Comparison of ENCODE assay signal across 8 cellular contexts in genomic region chr6:151391021-151391470, GRCh38. TPM values are rescaled to one million over a fixed set of nuclear protein-coding genes. Genes with fewer than 3 reads are reported as not detected.
A peak's percentile ranks its signal among the peaks of the same experiment; 100 is the strongest.
DNase-seq lines count a peak whose midpoint lies in the region; ATAC-seq and TF ChIP-seq lines count a peak whose summit lies in the region.

No MANE protein-coding gene starts in this region.

- H4K20me1 ChIP-seq in fibroblast of lung (ENCODE audit: control insufficient read depth, extremely low read depth, insufficient read depth, low read length), result peaks cover 3% of the 10 kb centered on the region

- H3K36me3 Mint-ChIP-seq in activated T-cell treated with anti-CD3 and anti-CD28 coated beads, Interleukin-2, amount 50 U/mL, for 72 hours (ENCODE audit: insufficient read depth in 2 of 2), result peaks cover 8 to 10% of the 10 kb centered on the region in 2 donors
- H3K36me3 Mint-ChIP-seq in naive thymus-derived CD4-positive, alpha-beta T cell, result peaks cover 0 to 14% (median 3%) of the 10 kb centered on the region in 5 donors
- H3K36me3 Mint-ChIP-seq in stimulated activated effector memory CD8-positive, alpha-beta T cell treated with anti-CD3 and anti-CD28 coated beads, Interleukin-12 subunit alpha, Interleukin-12 subunit beta, amount 100 ng/mL, for 72 hours, result peaks cover 54% of the 10 kb centered on the region

- H3K27ac Mint-ChIP-seq in activated T-cell treated with anti-CD3 and anti-CD28 coated beads, Interleukin-2, amount 50 U/mL, for 72 hours, result no peak overlapping the region
- peak overlapping the region in 6 of 9 donors; percentile 94 to 100 (median 98) for H3K27ac Mint-ChIP-seq in naive thymus-derived CD4-positive, alpha-beta T cell
- peak overlapping the region; percentile 96 for H3K27ac Mint-ChIP-seq in stimulated activated effector memory CD8-positive, alpha-beta T cell treated with anti-CD3 and anti-CD28 coated beads, Interleukin-12 subunit alpha, Interleukin-12 subunit beta, amount 100 ng/mL, for 72 hours

- CTCF ChIA-PET in A673 (lab: Charles Lee), result interaction anchor here (0.7 kb wide), 1 partner anchor 148 kb away, joined by 3 read pairs; no protein-coding TSS in a partner anchor
- CTCF ChIA-PET in naive thymus-derived CD4-positive, alpha-beta T cell (lab: Charles Lee), result interaction anchor here (0.6 to 1.3 kb wide), 2 partner anchors 23 to 35 kb away, joined by 4 read pairs; no protein-coding TSS in a partner anchor

- peaks cover 9% of the 10 kb centered on the region for H3K36me3 ChIP-seq in A673 (ENCODE audit: insufficient read depth, low read length, poor library complexity, severe bottlenecking)
- H3K36me3 ChIP-seq in fibroblast of lung (ENCODE audit: control insufficient read depth, insufficient read depth, low read length), result no peaks in the 10 kb centered on the region
- H3K36me3 ChIP-seq in naive thymus-derived CD4-positive, alpha-beta T cell (ENCODE audit: control insufficient read depth in 2 of 3, insufficient read depth in 3 of 3, low read length in 3 of 3), result peaks cover 0 to 7% (median 0%) of the 10 kb centered on the region in 3 experiments

- peak overlapping the region; percentile 97 for H3K4me3 Mint-ChIP-seq in activated T-cell treated with anti-CD3 and anti-CD28 coated beads, Interleukin-2, amount 50 U/mL, for 72 hours
- peak overlapping the region in 9 of 10 donors; percentile 6 to 99 (median 97) for H3K4me3 Mint-ChIP-seq in naive thymus-derived CD4-positive, alpha-beta T cell
- peak overlapping the region; percentile 93 for H3K4me3 Mint-ChIP-seq in stimulated activated effector memory CD8-positive, alpha-beta T cell treated with anti-CD3 and anti-CD28 coated beads, Interleukin-12 subunit alpha, Interleukin-12 subunit beta, amount 100 ng/mL, for 72 hours

- peak; percentile 15 for ATAC-seq in GM18867 (IDR thresholded peaks at IDR 0.05; ENCODE audit: unreplicated experiment)
- ATAC-seq in HG03103 (IDR thresholded peaks at IDR 0.05; ENCODE audit: low read depth, unreplicated experiment), result peak; percentile 4
- ATAC-seq in activated T-cell treated with anti-CD3 and anti-CD28 coated beads, Interleukin-2, amount 50 U/mL, for 72 hours (replicated peaks in 1 of 2), result peak; percentile 5 to 7
- peak; percentile 19 for ATAC-seq in naive thymus-derived CD4-positive, alpha-beta T cell
- ATAC-seq in stimulated activated effector memory CD8-positive, alpha-beta T cell treated with anti-CD3 and anti-CD28 coated beads, Interleukin-12 subunit alpha, Interleukin-12 subunit beta, amount 100 ng/mL, for 72 hours, result peak; percentile 6

- TF ChIP-seq CTCF in A673 (conservative IDR thresholded peaks at IDR 0.05; ENCODE audit: low read depth, low read length) (no peak), fibroblast of lung (conservative IDR thresholded peaks at IDR 0.05 in 1 of 2, IDR thresholded peaks at IDR 0.05 in 1 of 2; ENCODE audit: low read depth in 1 of 2, low read length in 2 of 2) (no peak)

- BruUV-seq in A673 (replicated peaks; lab: Mats Ljungman, UMichigan), result no TSS peak

- H3K9me3 ChIP-seq in A673 (ENCODE audit: low read depth, low read length, poor library complexity, severe bottlenecking) (no peaks in the 10 kb centered on the region), fibroblast of lung (ENCODE audit: control insufficient read depth, insufficient read depth, low read depth, low read length) (no peaks in the 10 kb centered on the region)
- H3K9me3 ChIP-seq in naive thymus-derived CD4-positive, alpha-beta T cell (ENCODE audit: control insufficient read depth in 2 of 3, low read length in 3 of 3), result no peaks in the 10 kb centered on the region

- peaks cover 69% of the 10 kb centered on the region for H3K79me2 ChIP-seq in fibroblast of lung (ENCODE audit: control insufficient read depth, insufficient read depth, low read length)

- intact Hi-C loops in A673 (cut with micrococcal nuclease; ENCODE audit: unreplicated experiment), result no loop called here
- intact Hi-C loops in naive thymus-derived CD4-positive, alpha-beta T cell (cut with micrococcal nuclease), result loop anchor here (2.0 to 10.0 kb wide), 6 partner anchors 794 to 1824 kb away; partner anchors contain the start of genes FBXO5 (in 2 of the 2), GINM1 (in 2 of the 2), MTRF1L (in 2 of the 2) and KATNA1 (in 1 of the 2)

- peaks cover 54% of the 10 kb centered on the region for H3K4me1 Mint-ChIP-seq in activated T-cell treated with anti-CD3 and anti-CD28 coated beads, Interleukin-2, amount 50 U/mL, for 72 hours (ENCODE audit: low read depth)
- peaks cover 40 to 74% (median 67%) of the 10 kb centered on the region in 7 donors for H3K4me1 Mint-ChIP-seq in naive thymus-derived CD4-positive, alpha-beta T cell
- H3K4me1 Mint-ChIP-seq in stimulated activated effector memory CD8-positive, alpha-beta T cell treated with anti-CD3 and anti-CD28 coated beads, Interleukin-12 subunit alpha, Interleukin-12 subunit beta, amount 100 ng/mL, for 72 hours, result peaks cover 40% of the 10 kb centered on the region

- H3K4me2 ChIP-seq in fibroblast of lung (ENCODE audit: extremely low read depth, insufficient read depth, low read length), result peak overlapping the region; percentile 29

- no peak overlapping the region for H2AFZ ChIP-seq in fibroblast of lung (ENCODE audit: low read length)

- no peaks in the 10 kb centered on the region for H3K27me3 ChIP-seq in A673 (replicated peaks; ENCODE audit: insufficient read depth, low read depth, low read length, poor library complexity)
- H3K27me3 ChIP-seq in fibroblast of lung (ENCODE audit: control insufficient read depth, insufficient read depth, low read length), result no peaks in the 10 kb centered on the region
- no peaks in the 10 kb centered on the region for H3K27me3 ChIP-seq in naive thymus-derived CD4-positive, alpha-beta T cell (ENCODE audit: control insufficient read depth in 2 of 2, insufficient read depth in 2 of 2, low read length in 2 of 2)

- POLR2A ChIA-PET in A673 (lab: Charles Lee; ENCODE audit: low non-redundant PET), result no interaction called here
- POLR2A ChIA-PET in naive thymus-derived CD4-positive, alpha-beta T cell (lab: Charles Lee), result interaction anchor here (0.7 to 3.8 kb wide), 10 partner anchors 12 to 911 kb away, joined by 3 to 50 read pairs (median 19); partner anchors contain the start of gene RMND1

- H3K4me3 ChIP-seq in A673 (ENCODE audit: low read depth, low read length, poor library complexity, severe bottlenecking) (peak overlapping the region; percentile 97), fibroblast of lung (replicated peaks in 1 of 4; ENCODE audit: control extremely low read depth in 1 of 4, insufficient read depth in 1 of 4, low read depth in 3 of 4, low read length in 4 of 4) (peak overlapping the region; percentile 52 to 89 (median 72))
- H3K4me3 ChIP-seq in naive thymus-derived CD4-positive, alpha-beta T cell (ENCODE audit: low read length), result peak overlapping the region; percentile 57

- DNase-seq in A673 (ENCODE audit: low spot score) (peak; percentile 86), OCI-M1 (lab: John Stamatoyannopoulos, UW) (peak; percentile 85), fibroblast of lung (ENCODE audit: low read depth in 2 of 2) (peak; percentile 60 to 74)
- DNase-seq in activated T-cell treated with anti-CD3 and anti-CD28 coated beads, Interleukin-2, amount 50 U/mL, for 72 hours, result peak; percentile 83 to 87
- peak; percentile 73 to 90 (median 84) for DNase-seq in naive thymus-derived CD4-positive, alpha-beta T cell
- DNase-seq in stimulated activated effector memory CD8-positive, alpha-beta T cell treated with anti-CD3 and anti-CD28 coated beads, Interleukin-12 subunit alpha, Interleukin-12 subunit beta, amount 100 ng/mL, for 72 hours (ENCODE audit: low spot score in 2 of 2), result peak; percentile 69 to 90

- H3K27ac ChIP-seq in A673 (ENCODE audit: low read depth, low read length, poor library complexity, severe bottlenecking) (peak overlapping the region; percentile 98), fibroblast of lung (ENCODE audit: insufficient read depth, low read length) (peak overlapping the region; percentile 95)
- H3K27ac ChIP-seq in naive thymus-derived CD4-positive, alpha-beta T cell (ENCODE audit: low read depth, low read length), result peak overlapping the region; percentile 96

- no peaks in the 10 kb centered on the region for H3K9me3 Mint-ChIP-seq in activated T-cell treated with anti-CD3 and anti-CD28 coated beads, Interleukin-2, amount 50 U/mL, for 72 hours
- H3K9me3 Mint-ChIP-seq in naive thymus-derived CD4-positive, alpha-beta T cell, result peaks cover 0 to 5% (median 0%) of the 10 kb centered on the region in 11 donors
- no peaks in the 10 kb centered on the region for H3K9me3 Mint-ChIP-seq in stimulated activated effector memory CD8-positive, alpha-beta T cell treated with anti-CD3 and anti-CD28 coated beads, Interleukin-12 subunit alpha, Interleukin-12 subunit beta, amount 100 ng/mL, for 72 hours

- H3K27me3 Mint-ChIP-seq in activated T-cell treated with anti-CD3 and anti-CD28 coated beads, Interleukin-2, amount 50 U/mL, for 72 hours (ENCODE audit: low read depth), result no peaks in the 10 kb centered on the region
- H3K27me3 Mint-ChIP-seq in naive thymus-derived CD4-positive, alpha-beta T cell, result peaks cover 0 to 4% (median 0%) of the 10 kb centered on the region in 5 donors

- H3K4me1 ChIP-seq in A673 (ENCODE audit: insufficient read depth, low read length, poor library complexity, severe bottlenecking), result peaks cover 32% of the 10 kb centered on the region
- H3K4me1 ChIP-seq in fibroblast of lung (ENCODE audit: control insufficient read depth, extremely low read depth, insufficient read depth, low read length), result peaks cover 13% of the 10 kb centered on the region
- H3K4me1 ChIP-seq in naive thymus-derived CD4-positive, alpha-beta T cell (ENCODE audit: control insufficient read depth in 2 of 2, insufficient read depth in 2 of 2, low read length in 2 of 2), result peaks cover 46 to 48% of the 10 kb centered on the region in 2 donors

- H3K9ac ChIP-seq in fibroblast of lung (ENCODE audit: insufficient read depth, low read length), result peak overlapping the region; percentile 98

RNA-seq across cellular contexts. Expression of gene ZBTB2, which starts 0.3 kb away (rescaled TPM):
- total RNA-seq in A673 (2021), result 19.7 and 24.0 TPM in 2 replicates
- 10 to 100 TPM; 24.3 to 27.7 TPM for total RNA-seq in activated T-cell treated with anti-CD3 and anti-CD28 coated beads, Interleukin-2, amount 50 U/mL, for 72 hours
- total RNA-seq in fibroblast of lung, result 9.8 and 12.2 TPM in 2 replicates
- polyA plus RNA-seq in fibroblast of lung, result 20.1 and 27.4 TPM in 2 replicates
- polyA plus RNA-seq in fibroblast of lung (2012), result 12.4 and 16.4 TPM in 2 replicates
- 13.9 and 23.7 TPM in 2 replicates for polyA minus RNA-seq in fibroblast of lung (ENCODE audit: low replicate concordance)
- 10 to 100 TPM; 15.3 to 26.7 (median 25.5) TPM for total RNA-seq in naive thymus-derived CD4-positive, alpha-beta T cell
- polyA plus RNA-seq in naive thymus-derived CD4-positive, alpha-beta T cell, result 10 to 100 TPM; 13.8 to 25.7 TPM

Comparison
In these comparisons a context has a peak if more than half of its experiments do, and no peak if none do; other contexts are left out.
1. Peak in every context shown above with its lines: DNase-seq, ATAC-seq, H3K4me3 ChIP-seq and H3K27ac ChIP-seq.